16 cellular contexts compared by ENCODE assay signal in the genomic region with DNA sequence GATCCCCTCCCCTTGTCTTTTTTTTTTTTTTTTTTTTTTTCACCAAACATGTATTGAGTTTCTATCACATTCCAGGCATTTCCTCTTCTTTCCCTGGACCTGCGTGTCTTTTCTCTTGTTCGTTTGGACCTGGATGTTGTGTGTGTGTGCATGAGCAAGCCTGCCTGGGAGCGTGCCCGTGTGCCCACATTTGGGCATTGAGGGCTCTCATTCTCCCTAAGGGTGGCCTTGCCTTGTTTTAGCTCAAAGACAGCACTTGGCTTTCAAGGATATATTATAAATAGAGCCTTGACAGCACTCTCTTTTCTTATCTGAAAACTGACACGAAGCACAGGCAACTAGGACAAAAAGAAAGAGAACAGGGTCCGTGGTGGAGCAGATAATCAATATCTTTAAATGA. TPM values are rescaled to one million over a fixed set of nuclear protein-coding genes. Genes with fewer than 3 reads are reported as not detected.
DNase-seq lines count a peak whose midpoint lies in the region; ATAC-seq and TF ChIP-seq lines count a peak whose summit lies in the region.
"Had no signal": no experiment of that assay in that cellular context is flagged by ENCODE, and none has a peak within 500 bp of the region (broad histone marks: within the 10 kb centered on the region; RNA-seq: fewer than 3 reads in every experiment).

No MANE protein-coding gene starts in this region.

- H3K4ac ChIP-seq in mesendoderm (ENCODE audit: low read depth, low read length) = no peak overlapping the region

- peaks cover 3 to 48% (median 15%) of the 10 kb centered on the region in 9 donors for H3K4me1 ChIP-seq in heart right ventricle
- H3K4me1 ChIP-seq in right atrium auricular region = peaks cover 0 to 33% of the 10 kb centered on the region in 2 donors
- no peaks in the 10 kb centered on the region for H3K4me1 ChIP-seq in mesendoderm (ENCODE audit: control insufficient read depth, low read depth, low read length)
- no peaks in the 10 kb centered on the region for H3K4me1 ChIP-seq in BE2C
- H3K4me1 ChIP-seq: A549; BLaER1 treated with 17β-estradiol and CSF1 and Interleukin-3, amounts not matched to agents 10 nM and 100 nM had no signal

- H3K56ac ChIP-seq in mesendoderm (ENCODE audit: low read length) = no peak overlapping the region

- H3K4me2 ChIP-seq in mesendoderm (ENCODE audit: low read length) = no peak overlapping the region
- H3K4me2 ChIP-seq: A549; BLaER1 treated with 17β-estradiol and CSF1 and Interleukin-3, amounts not matched to agents 10 nM and 100 nM had no signal

- H4K8ac ChIP-seq in mesendoderm (ENCODE audit: low read depth, low read length) = no peak overlapping the region

- H3K27me3 ChIP-seq in heart right ventricle = no peaks in the 10 kb centered on the region
- H3K27me3 ChIP-seq in right atrium auricular region = no peaks in the 10 kb centered on the region
- no peaks in the 10 kb centered on the region for H3K27me3 ChIP-seq in mesendoderm (ENCODE audit: insufficient read depth, low read length, poor library complexity)
- no peaks in the 10 kb centered on the region for H3K27me3 ChIP-seq in BE2C
- H3K27me3 ChIP-seq: BLaER1 treated with 17β-estradiol and CSF1 and Interleukin-3, amounts not matched to agents 10 nM and 100 nM had no signal

- H4K5ac ChIP-seq in mesendoderm (ENCODE audit: low read length) = no peak overlapping the region

- no peak overlapping the region for H3K9ac ChIP-seq in mesendoderm (ENCODE audit: low read length)
- H3K9ac ChIP-seq: BLaER1 treated with 17β-estradiol and CSF1 and Interleukin-3, amounts not matched to agents 10 nM and 100 nM had no signal

- TF ChIP-seq CTCF in heart right ventricle (IDR thresholded peaks at IDR 0.05) (no peak), right atrium auricular region (IDR thresholded peaks at IDR 0.05) (no peak), BE2C (IDR thresholded peaks at IDR 0.05; ENCODE audit: low read depth, low read length) (no peak)

- H3K23ac ChIP-seq in mesendoderm (ENCODE audit: low read length) = no peak overlapping the region

- H3K27ac ChIP-seq in heart right ventricle = peak overlapping the region; percentile 45 to 90 (median 78)
- peak overlapping the region; percentile 59 to 78 for H3K27ac ChIP-seq in right atrium auricular region
- no peak overlapping the region for H3K27ac ChIP-seq in mesendoderm (ENCODE audit: low read depth, low read length)
- H3K27ac ChIP-seq: 22Rv1; A549; BLaER1 treated with 17β-estradiol and CSF1 and Interleukin-3, amounts not matched to agents 10 nM and 100 nM had no signal

- H2BK5ac ChIP-seq in mesendoderm (ENCODE audit: low read length) = no peak overlapping the region

- no peak overlapping the region for H2BK15ac ChIP-seq in mesendoderm (replicated peaks; ENCODE audit: low read depth)

- peak; percentile 65 for ATAC-seq in Right ventricle myocardium inferior
- ATAC-seq in heart right ventricle = peak; percentile 69 to 85 (median 78)
- ATAC-seq: A549; CD8-positive, alpha-beta T cell; HCT116 had no signal

- H2AK5ac ChIP-seq in mesendoderm (ENCODE audit: low read length) = no peak overlapping the region

- no peaks in the 10 kb centered on the region for H3K9me3 ChIP-seq in heart right ventricle
- H3K9me3 ChIP-seq in right atrium auricular region = no peaks in the 10 kb centered on the region
- no peaks in the 10 kb centered on the region for H3K9me3 ChIP-seq in BE2C
- H3K9me3 ChIP-seq: A549; BLaER1 treated with 17β-estradiol and CSF1 and Interleukin-3, amounts not matched to agents 10 nM and 100 nM had no signal

- no peaks in the 10 kb centered on the region for H3K36me3 ChIP-seq in heart right ventricle
- H3K36me3 ChIP-seq in right atrium auricular region = no peaks in the 10 kb centered on the region
- no peaks in the 10 kb centered on the region for H3K36me3 ChIP-seq in mesendoderm (ENCODE audit: control insufficient read depth, insufficient read depth, low read length)
- H3K36me3 ChIP-seq in BE2C = no peaks in the 10 kb centered on the region
- H3K36me3 ChIP-seq: BLaER1 treated with 17β-estradiol and CSF1 and Interleukin-3, amounts not matched to agents 10 nM and 100 nM had no signal

- H3K18ac ChIP-seq in mesendoderm (ENCODE audit: low read length) = no peak overlapping the region

- H3K79me2 ChIP-seq in mesendoderm (ENCODE audit: control insufficient read depth, insufficient read depth, low read length) = no peaks in the 10 kb centered on the region

- no peak overlapping the region for H2BK120ac ChIP-seq in mesendoderm (ENCODE audit: low read depth, low read length)

- no peak overlapping the region for H3K4me3 ChIP-seq in heart right ventricle
- H3K4me3 ChIP-seq in right atrium auricular region = no peak overlapping the region
- H3K4me3 ChIP-seq in mesendoderm (ENCODE audit: low read length) = no peak overlapping the region
- no peak overlapping the region for H3K4me3 ChIP-seq in BE2C (ENCODE audit: low read depth, low read length)
- H3K4me3 ChIP-seq: A549; BLaER1 treated with 17β-estradiol and CSF1 and Interleukin-3, amounts not matched to agents 10 nM and 100 nM had no signal

- intact Hi-C loops in Right ventricle myocardium inferior (cut with DNase I) = loop anchor here (5.0 kb wide), 1 partner anchor 144 kb away; the partner anchor contains the start of gene MAGI1
- intact Hi-C loops in cardiac septum (cut with DNase I) = no loop called here
- intact Hi-C loops in heart right ventricle (cut with DNase I) = loop anchor here in 2 of 10 donors (5.0 to 10.0 kb wide), 2 partner anchors 144 to 147 kb away; partner anchors contain the start of gene MAGI1 (in 2 of the 2)

- no peaks in the 10 kb centered on the region for H3K79me1 ChIP-seq in mesendoderm (ENCODE audit: low read length)

- WGBS in heart right ventricle, 2 donors = 25 to 39% methylated on average over 6 of the region's 6 CpGs
- WGBS in mesendoderm (ENCODE audit: extremely low coverage, insufficient coverage, low lambda C conversion rate) = no CpG with 5 or more reads among the region's 6 CpGs

- no peak for DNase-seq in Right ventricle myocardium inferior (ENCODE audit: missing footprints)
- no peak for DNase-seq in cardiac septum (ENCODE audit: low spot score)
- DNase-seq in heart right ventricle = peak; percentile 52 to 61
- no peak for DNase-seq in right atrium auricular region (ENCODE audit: low spot score)
- no peak for DNase-seq in mesendoderm
- DNase-seq in BE2C = no peak
- DNase-seq in epidermal melanocyte (ENCODE audit: insufficient read length, low spot score) = no peak
- DNase-seq: Calu3; CD8-positive, alpha-beta T cell; GOT3; H7; HFFc6 had no signal

RNA-seq across cellular contexts. Expression of gene SLC25A26, which starts 39.0 kb away (rescaled TPM):
- total RNA-seq in Right ventricle myocardium inferior (45.9 TPM), cardiac septum (18.6 TPM), heart right ventricle (10 to 100 TPM; 21.6 to 44.2 (median 31.9) TPM), right atrium auricular region (10 to 100 TPM; 19.1 to 22.4 TPM)
- 10 to 100 TPM; 12.1 to 19.8 TPM for polyA plus RNA-seq in heart right ventricle
- 15.6 TPM for polyA plus RNA-seq in mesendoderm (2013, experiment 1 of 2)
- polyA plus RNA-seq in mesendoderm (2013, experiment 2 of 2) = 15.3 TPM
- polyA plus RNA-seq in BE2C (2012; ENCODE audit: insufficient read depth, insufficient read length, low read depth) = 20.5 TPM

Comparison
In these comparisons a context has a peak if more than half of its experiments do, and no peak if none do; other contexts are left out.
1. DNase-seq: peak in heart right ventricle (2 of 2); none in Right ventricle myocardium inferior (single experiment), cardiac septum (single experiment), right atrium auricular region (single experiment), mesendoderm (single experiment), BE2C (single experiment) and epidermal melanocyte (single experiment).